In genomic region chr12:94930216-94930654, GRCh38 we compare ENCODE assay signal across 1 cellular context.
TF ChIP-seq lines count a peak whose summit lies in the region.

No MANE protein-coding gene starts in this region.

TF ChIP-seq in HepG2, 621 proteins besides CTCF, POLR2A, EP300 and RAD21 (continued from another document and continues in another):
- TF ChIP-seq, protein P1, sequence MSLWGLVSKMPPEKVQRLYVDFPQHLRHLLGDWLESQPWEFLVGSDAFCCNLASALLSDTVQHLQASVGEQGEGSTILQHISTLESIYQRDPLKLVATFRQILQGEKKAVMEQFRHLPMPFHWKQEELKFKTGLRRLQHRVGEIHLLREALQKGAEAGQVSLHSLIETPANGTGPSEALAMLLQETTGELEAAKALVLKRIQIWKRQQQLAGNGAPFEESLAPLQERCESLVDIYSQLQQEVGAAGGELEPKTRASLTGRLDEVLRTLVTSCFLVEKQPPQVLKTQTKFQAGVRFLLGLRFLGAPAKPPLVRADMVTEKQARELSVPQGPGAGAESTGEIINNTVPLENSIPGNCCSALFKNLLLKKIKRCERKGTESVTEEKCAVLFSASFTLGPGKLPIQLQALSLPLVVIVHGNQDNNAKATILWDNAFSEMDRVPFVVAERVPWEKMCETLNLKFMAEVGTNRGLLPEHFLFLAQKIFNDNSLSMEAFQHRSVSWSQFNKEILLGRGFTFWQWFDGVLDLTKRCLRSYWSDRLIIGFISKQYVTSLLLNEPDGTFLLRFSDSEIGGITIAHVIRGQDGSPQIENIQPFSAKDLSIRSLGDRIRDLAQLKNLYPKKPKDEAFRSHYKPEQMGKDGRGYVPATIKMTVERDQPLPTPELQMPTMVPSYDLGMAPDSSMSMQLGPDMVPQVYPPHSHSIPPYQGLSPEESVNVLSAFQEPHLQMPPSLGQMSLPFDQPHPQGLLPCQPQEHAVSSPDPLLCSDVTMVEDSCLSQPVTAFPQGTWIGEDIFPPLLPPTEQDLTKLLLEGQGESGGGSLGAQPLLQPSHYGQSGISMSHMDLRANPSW (CRISPR knock-in tag; IDR thresholded peaks at IDR 0.05; ENCODE audit: borderline replicate concordance), result peak; percentile 55; the same call in 1 of the 2 replicates
- TF ChIP-seq GFI1 (CRISPR knock-in tag; IDR thresholded peaks at IDR 0.05; ENCODE audit: borderline replicate concordance), result peak; percentile 84
- peak; percentile 57; the same call in 1 of the 2 replicates for TF ChIP-seq FOXK1 (CRISPR knock-in tag; IDR thresholded peaks at IDR 0.05; ENCODE audit: borderline replicate concordance, low read depth)
- no peak for TF ChIP-seq FIP1L1 (IDR thresholded peaks at IDR 0.05; ENCODE audit: borderline replicate concordance, insufficient read depth, low read depth, low read length)
- TF ChIP-seq NFE2L1 (CRISPR knock-in tag; IDR thresholded peaks at IDR 0.05; ENCODE audit: borderline replicate concordance), result no peak
- TF ChIP-seq ZNF766 (CRISPR knock-in tag; IDR thresholded peaks at IDR 0.05; ENCODE audit: borderline replicate concordance), result no peak
- TF ChIP-seq KMT2B (CRISPR knock-in tag; IDR thresholded peaks at IDR 0.05), result no peak
- TF ChIP-seq, protein P2, sequence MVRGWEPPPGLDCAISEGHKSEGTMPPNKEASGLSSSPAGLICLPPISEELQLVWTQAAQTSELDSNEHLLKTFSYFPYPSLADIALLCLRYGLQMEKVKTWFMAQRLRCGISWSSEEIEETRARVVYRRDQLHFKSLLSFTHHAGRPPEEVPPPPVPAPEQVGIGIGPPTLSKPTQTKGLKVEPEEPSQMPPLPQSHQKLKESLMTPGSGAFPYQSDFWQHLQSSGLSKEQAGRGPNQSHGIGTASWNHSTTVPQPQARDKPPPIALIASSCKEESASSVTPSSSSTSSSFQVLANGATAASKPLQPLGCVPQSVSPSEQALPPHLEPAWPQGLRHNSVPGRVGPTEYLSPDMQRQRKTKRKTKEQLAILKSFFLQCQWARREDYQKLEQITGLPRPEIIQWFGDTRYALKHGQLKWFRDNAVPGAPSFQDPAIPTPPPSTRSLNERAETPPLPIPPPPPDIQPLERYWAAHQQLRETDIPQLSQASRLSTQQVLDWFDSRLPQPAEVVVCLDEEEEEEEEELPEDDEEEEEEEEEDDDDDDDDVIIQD (CRISPR knock-in tag; IDR thresholded peaks at IDR 0.05; ENCODE audit: low read depth), result peak; percentile 69; the same call in 1 of the 2 replicates
- TF ChIP-seq, protein P3, sequence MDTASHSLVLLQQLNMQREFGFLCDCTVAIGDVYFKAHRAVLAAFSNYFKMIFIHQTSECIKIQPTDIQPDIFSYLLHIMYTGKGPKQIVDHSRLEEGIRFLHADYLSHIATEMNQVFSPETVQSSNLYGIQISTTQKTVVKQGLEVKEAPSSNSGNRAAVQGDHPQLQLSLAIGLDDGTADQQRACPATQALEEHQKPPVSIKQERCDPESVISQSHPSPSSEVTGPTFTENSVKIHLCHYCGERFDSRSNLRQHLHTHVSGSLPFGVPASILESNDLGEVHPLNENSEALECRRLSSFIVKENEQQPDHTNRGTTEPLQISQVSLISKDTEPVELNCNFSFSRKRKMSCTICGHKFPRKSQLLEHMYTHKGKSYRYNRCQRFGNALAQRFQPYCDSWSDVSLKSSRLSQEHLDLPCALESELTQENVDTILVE (CRISPR knock-in tag; IDR thresholded peaks at IDR 0.05), result peak; percentile 53; the same call in 1 of the 2 replicates
- TF ChIP-seq ZBTB7B (CRISPR knock-in tag; IDR thresholded peaks at IDR 0.05), result peak; percentile 69
- TF ChIP-seq ZNF264 (CRISPR knock-in tag; IDR thresholded peaks at IDR 0.05), result 0 out of 2 replicates have a peak, but pooled peaks have one; percentile 71
- TF ChIP-seq BCL6 (CRISPR knock-in tag; IDR thresholded peaks at IDR 0.05), result peak; percentile 84
- TF ChIP-seq ZNF784 (CRISPR knock-in tag; IDR thresholded peaks at IDR 0.05; ENCODE audit: borderline replicate concordance), result 0 out of 2 replicates have a peak, but pooled peaks have one; percentile 54
- peak; percentile 26; the same call in 1 of the 2 replicates for TF ChIP-seq HOXA9 (CRISPR knock-in tag; IDR thresholded peaks at IDR 0.05; ENCODE audit: borderline replicate concordance)
- 0 out of 2 replicates have a peak, but pooled peaks have one; percentile 39 for TF ChIP-seq MLX (CRISPR knock-in tag; IDR thresholded peaks at IDR 0.05)
- no peak for TF ChIP-seq ZNF724P (CRISPR knock-in tag; IDR thresholded peaks at IDR 0.05; ENCODE audit: borderline replicate concordance)
- peak; percentile 94 for TF ChIP-seq HHEX (CRISPR knock-in tag; IDR thresholded peaks at IDR 0.05)
- TF ChIP-seq FOXO1 (CRISPR knock-in tag; IDR thresholded peaks at IDR 0.05), result peak; percentile 77; the same call in 1 of the 2 replicates
- TF ChIP-seq JUNB (CRISPR knock-in tag; IDR thresholded peaks at IDR 0.05; ENCODE audit: borderline replicate concordance), result peak; percentile 54; the same call in 1 of the 2 replicates
- peak; percentile 49; the same call in 1 of the 2 replicates for TF ChIP-seq SOX13 (IDR thresholded peaks at IDR 0.05)
- peak in 1 of 2 experiments; percentile 85; a peak in 2 of 4 replicates for TF ChIP-seq SOX13 (CRISPR knock-in tag; conservative IDR thresholded peaks at IDR 0.05 in 1 of 2, IDR thresholded peaks at IDR 0.05 in 1 of 2)
- TF ChIP-seq ZNF678 (CRISPR knock-in tag; IDR thresholded peaks at IDR 0.05), result no peak
- peak; percentile 64 for TF ChIP-seq SAP130 (CRISPR knock-in tag; IDR thresholded peaks at IDR 0.05; ENCODE audit: low read depth)
- peak; percentile 78; the same call in 1 of the 2 replicates for TF ChIP-seq ZNF710 (CRISPR knock-in tag; IDR thresholded peaks at IDR 0.05; ENCODE audit: borderline replicate concordance)
- TF ChIP-seq ZFYVE20 (CRISPR knock-in tag; IDR thresholded peaks at IDR 0.05; ENCODE audit: borderline replicate concordance, low read depth), result no peak
- peak; percentile 60; the same call in 1 of the 2 replicates for TF ChIP-seq SIX1 (CRISPR knock-in tag; IDR thresholded peaks at IDR 0.05; ENCODE audit: borderline replicate concordance)
- peak; percentile 92 for TF ChIP-seq FOXP4 (CRISPR knock-in tag; IDR thresholded peaks at IDR 0.05)
- TF ChIP-seq DPF2 (CRISPR knock-in tag; IDR thresholded peaks at IDR 0.05; ENCODE audit: borderline replicate concordance, low read depth), result peak; percentile 80
- TF ChIP-seq ZNF282 (IDR thresholded peaks at IDR 0.05; ENCODE audit: partially characterized antibody), result no peak
- TF ChIP-seq TBX2 (CRISPR knock-in tag; IDR thresholded peaks at IDR 0.05; ENCODE audit: borderline replicate concordance), result peak; percentile 92
- peak; percentile 98 for TF ChIP-seq TBX3 (IDR thresholded peaks at IDR 0.05; ENCODE audit: borderline replicate concordance)
- no peak for TF ChIP-seq ZBTB34 (CRISPR knock-in tag; IDR thresholded peaks at IDR 0.05)
- no peak for TF ChIP-seq ATAD3A (CRISPR knock-in tag; IDR thresholded peaks at IDR 0.05)
- no peak for TF ChIP-seq ZFY (CRISPR knock-in tag; IDR thresholded peaks at IDR 0.05)
- peak; percentile 52; the same call in 1 of the 2 replicates for TF ChIP-seq ETV5 (CRISPR knock-in tag; IDR thresholded peaks at IDR 0.05; ENCODE audit: borderline replicate concordance)
- no peak for TF ChIP-seq ZNF180 (CRISPR knock-in tag; IDR thresholded peaks at IDR 0.05; ENCODE audit: borderline replicate concordance, low read depth)
- 0 out of 2 replicates have a peak, but pooled peaks have one; percentile 32 for TF ChIP-seq TOPORS (CRISPR knock-in tag; IDR thresholded peaks at IDR 0.05)
- 0 out of 2 replicates have a peak, but pooled peaks have one; percentile 23 for TF ChIP-seq GATAD1 (CRISPR knock-in tag; IDR thresholded peaks at IDR 0.05)
- TF ChIP-seq KMT2A (CRISPR knock-in tag; IDR thresholded peaks at IDR 0.05), result no peak
- TF ChIP-seq, protein P4, sequence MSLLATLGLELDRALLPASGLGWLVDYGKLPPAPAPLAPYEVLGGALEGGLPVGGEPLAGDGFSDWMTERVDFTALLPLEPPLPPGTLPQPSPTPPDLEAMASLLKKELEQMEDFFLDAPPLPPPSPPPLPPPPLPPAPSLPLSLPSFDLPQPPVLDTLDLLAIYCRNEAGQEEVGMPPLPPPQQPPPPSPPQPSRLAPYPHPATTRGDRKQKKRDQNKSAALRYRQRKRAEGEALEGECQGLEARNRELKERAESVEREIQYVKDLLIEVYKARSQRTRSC (CRISPR knock-in tag; IDR thresholded peaks at IDR 0.05; ENCODE audit: low read depth), result no peak
- peak; percentile 52; the same call in 1 of the 2 replicates for TF ChIP-seq ZGPAT (CRISPR knock-in tag; IDR thresholded peaks at IDR 0.05)
- TF ChIP-seq SALL1 (CRISPR knock-in tag; IDR thresholded peaks at IDR 0.05), result peak; percentile 86
- peak; percentile 90 for TF ChIP-seq HDAC1 (CRISPR knock-in tag; IDR thresholded peaks at IDR 0.05)
- no peak for TF ChIP-seq GATA4 (IDR thresholded peaks at IDR 0.05; ENCODE audit: borderline replicate concordance, low read depth)
- TF ChIP-seq SMYD3 (CRISPR knock-in tag; IDR thresholded peaks at IDR 0.05), result peak; percentile 71; the same call in 1 of the 2 replicates
- no peak for TF ChIP-seq SRY (CRISPR knock-in tag; IDR thresholded peaks at IDR 0.05)
- peak; percentile 70 for TF ChIP-seq ARID3A (IDR thresholded peaks at IDR 0.05; ENCODE audit: low read depth, low read length)
- no peak for TF ChIP-seq ZNF7 (CRISPR knock-in tag; IDR thresholded peaks at IDR 0.05)
- TF ChIP-seq ZNF589 (CRISPR knock-in tag; conservative IDR thresholded peaks at IDR 0.05), result peak; percentile 59; the same call in 1 of the 2 replicates
